Comparison of ENCODE assay signal across 11 cellular contexts in the genomic region with DNA sequence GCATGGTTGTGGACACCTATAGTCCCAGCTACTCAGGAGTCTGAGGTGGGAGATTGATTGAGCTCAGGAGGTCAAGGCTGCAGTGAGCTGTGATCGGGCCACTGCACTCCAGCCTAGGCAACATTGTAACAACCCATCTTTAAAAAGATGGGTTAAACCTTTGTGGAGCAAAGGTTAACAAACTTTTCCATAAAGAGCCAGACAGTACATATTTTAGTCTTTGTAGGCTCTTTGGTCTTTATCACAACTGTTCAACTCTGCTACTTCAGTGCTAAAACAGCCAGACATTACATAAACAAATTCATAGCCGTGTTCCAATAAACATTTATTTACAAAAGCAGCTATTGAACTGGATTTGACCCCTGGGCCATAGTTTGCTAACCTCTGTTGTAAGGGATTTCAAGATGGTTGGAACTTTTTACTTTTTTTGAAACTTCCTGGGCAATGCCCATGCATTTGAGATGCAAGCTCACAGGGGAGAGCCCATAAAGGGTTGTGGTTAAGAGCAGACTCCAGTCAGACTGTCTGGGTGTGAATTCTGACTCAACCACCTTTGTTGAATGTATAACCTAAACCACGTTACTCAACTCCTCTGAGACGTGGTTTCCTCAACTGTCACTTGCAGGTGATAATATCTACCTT. TPM values are rescaled to one million over a fixed set of nuclear protein-coding genes. Genes with fewer than 3 reads are reported as not detected.
DNase-seq lines count a peak whose midpoint lies in the region; ATAC-seq, FAIRE-seq and TF ChIP-seq lines count a peak whose summit lies in the region.
"Had no signal": no experiment of that assay in that cellular context is flagged by ENCODE, and none has a peak within 500 bp of the region (broad histone marks: within the 10 kb centered on the region; RNA-seq: fewer than 3 reads in every experiment).

No MANE protein-coding gene starts in this region.

- peak; percentile 36 for FAIRE-seq in A549 (lab: Jason Lieb, UNC)
- FAIRE-seq: colon had no signal

- TF ChIP-seq POLR2A in A549 (IDR thresholded peaks at IDR 0.05; ENCODE audit: low read length): no peak

- H4K20me1 ChIP-seq in Loucy (ENCODE audit: insufficient read depth, low read length, poor library complexity, severe bottlenecking): no peaks in the 10 kb centered on the region

- no peaks in the 10 kb centered on the region for H3K36me3 ChIP-seq in Loucy (ENCODE audit: insufficient read depth, low read length)

- no peaks in the 10 kb centered on the region for H3K27me3 Mint-ChIP-seq in type B pancreatic cell

- H3K9me3 Mint-ChIP-seq in type B pancreatic cell: no peaks in the 10 kb centered on the region

- DNase-seq in A549 (ENCODE audit: low read depth in 1 of 2, low spot score in 1 of 2) (peak in 1 of 2 experiments; percentile 78), type B pancreatic cell (ENCODE audit: extremely low spot score, unreplicated experiment) (no peak), NCI-H510A (lab: John Stamatoyannopoulos, UW) (no peak), caudate nucleus (lab: John Stamatoyannopoulos, UW) (no peak), GM03348 (ENCODE audit: low spot score) (no peak)
- peak; percentile 25 for DNase-seq in effector CD4-positive, alpha-beta T cell

- H3K4me2 ChIP-seq in A549 (peak overlapping the region; percentile 39), Loucy (ENCODE audit: low read depth, low read length, poor library complexity, severe bottlenecking) (peak overlapping the region; percentile 58)

- ATAC-seq in A549 (peak in 1 of 2 experiments; percentile 61; a peak in 3 of 6 replicates), GM19025 (IDR thresholded peaks at IDR 0.05; ENCODE audit: low read depth, unreplicated experiment) (peak; percentile 38)

- peaks cover 2% of the 10 kb centered on the region; the same call in 1 of the 2 replicates for H3F3A ChIP-seq in Loucy (ENCODE audit: low read depth)

- H3K27ac Mint-ChIP-seq in type B pancreatic cell: no peak overlapping the region

- H3K4me3 ChIP-seq in A549 (no peak overlapping the region), Loucy (ENCODE audit: low read length, poor library complexity, severe bottlenecking) (peak overlapping the region; percentile 36)

- H3K9me3 ChIP-seq in A549 (no peaks in the 10 kb centered on the region), Loucy (ENCODE audit: insufficient read depth, low read depth, low read length) (no peaks in the 10 kb centered on the region)

- TF ChIP-seq CTCF in A549 (IDR thresholded peaks at IDR 0.05) (no peak), Loucy (conservative IDR thresholded peaks at IDR 0.05; ENCODE audit: low read length) (no peak), type B pancreatic cell (conservative IDR thresholded peaks at IDR 0.05) (no peak)

- no peaks in the 10 kb centered on the region for H3K79me2 ChIP-seq in Loucy (ENCODE audit: insufficient read depth, low read length)

- POLR2A ChIA-PET in A549 (lab: Yijun Ruan, JAX): interaction anchor here (0.9 to 1.8 kb wide), 2 partner anchors 9 to 13 kb away, joined by 3 to 8 read pairs; no protein-coding TSS in a partner anchor

- 22% methylated on average over 4 of the region's 4 CpGs for WGBS in A549 (ENCODE audit: missing lambda C conversion rate)

- H2AFZ ChIP-seq in Loucy (ENCODE audit: low read length): peak overlapping the region; percentile 8; the same call in 1 of the 2 replicates

- peaks cover 98% of the 10 kb centered on the region for H3K4me1 ChIP-seq in A549
- H3K4me1 ChIP-seq in Loucy (ENCODE audit: insufficient read depth, low read length, poor library complexity, severe bottlenecking): peaks cover 55% of the 10 kb centered on the region

- H3K27ac ChIP-seq in A549 (peak overlapping the region; percentile 77 to 82), caudate nucleus (ENCODE audit: low read depth, low read length) (no peak overlapping the region)

- peak in 1 of 2 experiments; percentile 8; a peak in 1 of 5 replicates for TF ChIP-seq EP300 in A549 (IDR thresholded peaks at IDR 0.05)

- H3K27me3 ChIP-seq in Loucy (ENCODE audit: insufficient read depth, low read length, poor library complexity, severe bottlenecking): no peaks in the 10 kb centered on the region

- H3K4me1 Mint-ChIP-seq in type B pancreatic cell (ENCODE audit: unreplicated experiment): no peaks in the 10 kb centered on the region

- H3K4me3 Mint-ChIP-seq in type B pancreatic cell: no peak overlapping the region

- H3K36me3 Mint-ChIP-seq in type B pancreatic cell: peaks cover 19% of the 10 kb centered on the region

- peak in 1 of 2 experiments; percentile 2; a peak in 1 of 5 replicates for TF ChIP-seq RAD21 in A549 (conservative IDR thresholded peaks at IDR 0.05 in 1 of 2, IDR thresholded peaks at IDR 0.05 in 1 of 2)

- H3K9me2 ChIP-seq in Loucy (replicated peaks; ENCODE audit: low read depth, low read length): no peaks in the 10 kb centered on the region

- H3K9ac ChIP-seq in Loucy (ENCODE audit: low read depth, low read length, poor library complexity, severe bottlenecking): peak overlapping the region; percentile 39

- CTCF ChIA-PET in A549 (lab: Yijun Ruan, JAX): interaction anchor here (0.7 to 2.4 kb wide), 6 partner anchors 9 to 137 kb away, joined by 3 to 12 read pairs (median 6); no protein-coding TSS in a partner anchor

TF ChIP-seq in A549, 52 proteins besides CTCF, POLR2A, EP300 and RAD21:
- TF ChIP-seq FOSL2 (IDR thresholded peaks at IDR 0.05): no peak
- peak; percentile 53 for TF ChIP-seq FOSL2 (CRISPR knock-in tag; IDR thresholded peaks at IDR 0.05)
- peak; percentile 36; the same call in 1 of the 2 replicates for TF ChIP-seq GATA3 (IDR thresholded peaks at IDR 0.05; ENCODE audit: borderline replicate concordance)
- 0 out of 2 replicates have a peak, but pooled peaks have one; percentile 22 for TF ChIP-seq JUNB (IDR thresholded peaks at IDR 0.05)
- TF ChIP-seq, protein P1, sequence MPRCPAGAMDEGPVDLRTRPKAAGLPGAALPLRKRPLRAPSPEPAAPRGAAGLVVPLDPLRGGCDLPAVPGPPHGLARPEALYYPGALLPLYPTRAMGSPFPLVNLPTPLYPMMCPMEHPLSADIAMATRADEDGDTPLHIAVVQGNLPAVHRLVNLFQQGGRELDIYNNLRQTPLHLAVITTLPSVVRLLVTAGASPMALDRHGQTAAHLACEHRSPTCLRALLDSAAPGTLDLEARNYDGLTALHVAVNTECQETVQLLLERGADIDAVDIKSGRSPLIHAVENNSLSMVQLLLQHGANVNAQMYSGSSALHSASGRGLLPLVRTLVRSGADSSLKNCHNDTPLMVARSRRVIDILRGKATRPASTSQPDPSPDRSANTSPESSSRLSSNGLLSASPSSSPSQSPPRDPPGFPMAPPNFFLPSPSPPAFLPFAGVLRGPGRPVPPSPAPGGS (IDR thresholded peaks at IDR 0.05): no peak
- TF ChIP-seq POLR2AphosphoS2 (conservative IDR thresholded peaks at IDR 0.05; ENCODE audit: low read length): no peak

RNA-seq across cellular contexts. Expression of a gene that starts 10.8 kb away (rescaled TPM):
- polyA plus RNA-seq in A549 (2011; rRNA removed) (40.0 and 51.3 TPM in 2 replicates), A549 (2017; fragmentation: RNase III; extraction: RNeasy Plus Mini Kit Qiagen cat#74134 plus additional on column Dnase treatment) (38.6 to 50.2 TPM (median 43.7 TPM) in 3 replicates)
- polyA plus RNA-seq in A549 (2012; cell fraction: cytosol; rRNA removed): 48.7 and 59.6 TPM in 2 replicates
- polyA plus RNA-seq in A549 (2012; cell fraction: nucleus; rRNA removed): 135 and 152 TPM in 2 replicates
- 49.6 and 58.9 TPM in 2 replicates for polyA minus RNA-seq in A549 (2011; rRNA and poly(A)+ RNA removed)
- total RNA-seq in type B pancreatic cell (ENCODE audit: low replicate concordance): 37.6 and 38.4 TPM in 2 replicates

RNA-seq across cellular contexts. Expression of a gene that starts 32.8 kb away (rescaled TPM):
- not detected in 2 replicates for polyA plus RNA-seq in A549 (2011; rRNA removed)
- polyA plus RNA-seq in A549 (2012; cell fraction: cytosol; rRNA removed): 0.06 TPM in 1 of 2 replicates, not detected in the other
- 0.12 and 0.28 TPM in 2 replicates for polyA plus RNA-seq in A549 (2012; cell fraction: nucleus; rRNA removed)
- polyA plus RNA-seq in A549 (2017; fragmentation: RNase III; extraction: RNeasy Plus Mini Kit Qiagen cat#74134 plus additional on column Dnase treatment): not detected in 3 replicates
- not detected in 2 replicates for polyA minus RNA-seq in A549 (2011; rRNA and poly(A)+ RNA removed)
- total RNA-seq in type B pancreatic cell (ENCODE audit: low replicate concordance): not detected in 2 replicates
- total RNA-seq: NCI-H460 had no signal
- polyA plus RNA-seq: neural cell had no signal
